Comparison of ENCODE assay signal across 18 cellular contexts in the genomic region with DNA sequence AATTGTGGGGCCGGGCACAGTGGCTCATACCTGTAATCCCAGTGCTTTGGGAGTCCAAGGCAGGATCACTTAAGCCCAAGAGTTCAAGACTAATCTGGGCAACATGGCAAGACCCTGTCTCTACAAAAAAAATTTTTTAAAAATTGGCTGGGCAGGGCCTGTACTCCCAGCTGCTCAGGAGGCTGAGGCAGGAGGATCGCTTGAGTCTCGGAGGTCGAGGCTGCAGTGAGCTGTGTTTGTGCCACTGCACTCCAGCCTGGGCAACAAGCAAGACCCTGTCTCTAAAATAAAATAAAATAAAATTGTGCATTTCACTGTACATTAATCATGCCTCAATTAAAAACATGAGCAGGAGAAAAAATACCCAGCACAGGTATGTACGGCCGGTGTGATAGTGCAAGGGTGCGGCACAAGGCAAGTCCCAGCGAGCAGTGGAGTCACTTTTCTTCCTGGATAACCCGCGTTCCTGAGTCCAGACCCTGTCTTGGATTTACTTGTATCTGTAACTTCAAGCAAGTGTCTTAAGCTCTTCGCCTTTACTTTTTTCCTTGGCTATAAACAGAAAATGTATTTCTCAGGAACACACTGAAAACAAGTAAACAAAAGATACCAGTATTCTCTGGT. TPM values are rescaled to one million over a fixed set of nuclear protein-coding genes. Genes with fewer than 3 reads are reported as not detected.
DNase-seq lines count a peak whose midpoint lies in the region; ATAC-seq, FAIRE-seq and TF ChIP-seq lines count a peak whose summit lies in the region.
"Had no signal": no experiment of that assay in that cellular context is flagged by ENCODE, and none has a peak within 500 bp of the region (broad histone marks: within the 10 kb centered on the region; RNA-seq: fewer than 3 reads in every experiment).

No MANE protein-coding gene starts in this region.

- ATAC-seq in body of pancreas (no peak), HepG2 (no peak), gastrocnemius medialis (no peak)
- ATAC-seq: activated CD4-positive, alpha-beta T cell treated with anti-CD3 and anti-CD28 coated beads for 36 hours; right cardiac atrium; stimulated activated naive CD8-positive, alpha-beta T cell treated with anti-CD3 and anti-CD28 coated beads, Interleukin-15, Interleukin-2, amounts not matched to agents 100 U/mL and 50 U/mL, for 24 hours had no signal

- H3K27me3 ChIP-seq in AG04450 (ENCODE audit: control insufficient read depth, insufficient read depth, low read length): no peaks in the 10 kb centered on the region
- no peaks in the 10 kb centered on the region for H3K27me3 ChIP-seq in body of pancreas
- no peaks in the 10 kb centered on the region for H3K27me3 ChIP-seq in HepG2 (ENCODE audit: control insufficient read depth in 1 of 2, insufficient read depth in 2 of 2, low read length in 2 of 2)
- no peaks in the 10 kb centered on the region for H3K27me3 ChIP-seq in gastrocnemius medialis

- H3K4me2 ChIP-seq in HepG2 (ENCODE audit: low read depth, low read length): peak overlapping the region; percentile 73

- H2AFZ ChIP-seq in HepG2 (ENCODE audit: low read length): no peak overlapping the region
- H2AFZ ChIP-seq: GM23248 had no signal

- no peak for TF ChIP-seq EP300 in HepG2 (IDR thresholded peaks at IDR 0.05; ENCODE audit: low read depth in 2 of 2, low read length in 2 of 2)
- no peak for TF ChIP-seq EP300 in HepG2 (CRISPR knock-in tag; IDR thresholded peaks at IDR 0.05; ENCODE audit: borderline replicate concordance)

- peaks cover 78% of the 10 kb centered on the region for H3K79me2 ChIP-seq in HepG2 (ENCODE audit: insufficient read depth, low read length)

- H3K27ac ChIP-seq in AG04450 (ENCODE audit: low read depth, low read length) (peak overlapping the region; percentile 47), body of pancreas (peak overlapping the region; percentile 69 to 84 (median 76)), HepG2 (ENCODE audit: extremely low read length, insufficient read depth, low read length) (peak overlapping the region; percentile 81), gastrocnemius medialis (peak overlapping the region; percentile 14 to 83 (median 58))

- intact Hi-C loops in body of pancreas (cut with DNase I) (no loop called here), HepG2 (cut with micrococcal nuclease; ENCODE audit: unreplicated experiment) (no loop called here), gastrocnemius medialis (cut with DNase I; ENCODE audit: low total_unique reads) (no loop called here), lower leg skin (cut with DNase I; ENCODE audit: low total_unique reads) (no loop called here)

- TSS peak; percentile 29 for BruUV-seq in HepG2 (replicated peaks; lab: Mats Ljungman, UMichigan)

- WGBS in body of pancreas, 2 donors: 91 to 92% methylated on average over 11 of the region's 11 CpGs
- WGBS in HepG2 (ENCODE audit: low lambda C conversion rate): 88% methylated on average over 11 of the region's 11 CpGs
- WGBS in lower leg skin, 2 donors: 68 to 73% methylated on average over 11 of the region's 11 CpGs

- no peak for TF ChIP-seq RAD21 in HepG2 (CRISPR knock-in tag; IDR thresholded peaks at IDR 0.05)

- H3K36me3 ChIP-seq in body of pancreas (replicated peaks in 1 of 2; ENCODE audit: insufficient read depth in 1 of 2, low read depth in 2 of 2) (no peaks in the 10 kb centered on the region), HepG2 (replicated peaks in 1 of 2; ENCODE audit: control insufficient read depth in 1 of 2, insufficient read depth in 2 of 2, low read length in 2 of 2) (peaks cover 4 to 17% of the 10 kb centered on the region in 2 experiments; a peak in 4 of 5 replicates), gastrocnemius medialis (peaks cover 0 to 7% of the 10 kb centered on the region in 2 donors)

- peaks cover 10% of the 10 kb centered on the region; the same call in 1 of the 2 replicates for H4K20me1 ChIP-seq in HepG2 (ENCODE audit: insufficient read depth, low read length)

- no peak for DNase-seq in AG04450 (ENCODE audit: low read depth, low spot score)
- DNase-seq in body of pancreas: no peak
- DNase-seq in HepG2 (ENCODE audit: low spot score): no peak
- DNase-seq in gastrocnemius medialis: no peak
- no peak for DNase-seq in lower leg skin (ENCODE audit: low spot score in 2 of 2)
- DNase-seq in retina: no peak
- DNase-seq in GM12892 (ENCODE audit: insufficient read length): no peak
- DNase-seq in SK-N-DZ (ENCODE audit: low spot score): no peak
- DNase-seq: activated CD4-positive, alpha-beta T cell treated with anti-CD3 and anti-CD28 coated beads for 36 hours; effector CD4-positive, alpha-beta T cell; immature natural killer cell; naive B cell; NCI-H1417 treated with DMSO at 0.1 percent for 48 hours; NCI-H226; right cardiac atrium; stimulated activated naive CD8-positive, alpha-beta T cell treated with anti-CD3 and anti-CD28 coated beads, Interleukin-15, Interleukin-2, amounts not matched to agents 100 U/mL and 50 U/mL, for 24 hours had no signal

- H3K4me1 ChIP-seq in body of pancreas: peaks cover 76% of the 10 kb centered on the region
- peaks cover 93% of the 10 kb centered on the region for H3K4me1 ChIP-seq in HepG2 (ENCODE audit: insufficient read depth, low read length)
- H3K4me1 ChIP-seq in gastrocnemius medialis: peaks cover 47 to 62% of the 10 kb centered on the region in 2 donors

- FAIRE-seq in HepG2 (lab: Jason Lieb, UNC) (no peak), GM12892 (lab: Jason Lieb, UNC) (no peak)
- FAIRE-seq: GM18507 had no signal

- CTCF ChIA-PET in AG04450 (lab: Charles Lee) (no interaction called here), HepG2 (lab: Yijun Ruan, JAX; ENCODE audit: low intra/inter-chr PET ratio, low total read pairs) (no interaction called here)

- no peak for TF ChIP-seq CTCF in AG04450 (IDR thresholded peaks at IDR 0.05; ENCODE audit: low read depth, low read length)
- no peak for TF ChIP-seq CTCF in body of pancreas (IDR thresholded peaks at IDR 0.05)
- no peak for TF ChIP-seq CTCF in HepG2 (CRISPR knock-in tag; IDR thresholded peaks at IDR 0.05)
- TF ChIP-seq CTCF in gastrocnemius medialis (IDR thresholded peaks at IDR 0.05 in 4 of 5, conservative IDR thresholded peaks at IDR 0.05 in 1 of 5): no peak
- no peak for TF ChIP-seq CTCF in lower leg skin (IDR thresholded peaks at IDR 0.05)

- H3K4me3 ChIP-seq in AG04450 (ENCODE audit: low read depth, low read length) (no peak overlapping the region), body of pancreas (no peak overlapping the region), HepG2 (replicated peaks in 1 of 3; ENCODE audit: insufficient read depth in 1 of 3, low read depth in 2 of 3, low read length in 3 of 3) (peak overlapping the region in 2 of 3 experiments; percentile 24 to 59; a peak in 3 of 6 replicates), gastrocnemius medialis (no peak overlapping the region), lower leg skin (ENCODE audit: low read depth, poor library complexity, severe bottlenecking) (no peak overlapping the region)
- H3K4me3 ChIP-seq: GM23248 had no signal

- POLR2A ChIA-PET in AG04450 (lab: Yijun Ruan, JAX): no interaction called here
- POLR2A ChIA-PET in HepG2 (lab: Yijun Ruan, JAX): interaction anchor here (0.6 to 4.9 kb wide), 5 partner anchors 12 to 27 kb away, joined by 3 to 42 read pairs (median 6); partner anchors contain the start of genes KIAA0513 and ZDHHC7

- H3K9me3 ChIP-seq in AG04450 (ENCODE audit: control insufficient read depth, insufficient read depth, low read length) (no peaks in the 10 kb centered on the region; the same call in 1 of the 2 replicates), body of pancreas (no peaks in the 10 kb centered on the region), HepG2 (ENCODE audit: low read length) (no peaks in the 10 kb centered on the region), gastrocnemius medialis (no peaks in the 10 kb centered on the region)

- TF ChIP-seq POLR2A in body of pancreas (IDR thresholded peaks at IDR 0.05): no peak
- TF ChIP-seq POLR2A in HepG2 (IDR thresholded peaks at IDR 0.05; ENCODE audit: insufficient read depth in 1 of 2, low read depth in 2 of 2, low read length in 2 of 2): no peak
- no peak for TF ChIP-seq POLR2A in gastrocnemius medialis (IDR thresholded peaks at IDR 0.05)
- TF ChIP-seq POLR2A in lower leg skin (IDR thresholded peaks at IDR 0.05): no peak
- no peak for TF ChIP-seq POLR2A in GM12892 (IDR thresholded peaks at IDR 0.05; ENCODE audit: low read depth, low read length)

- in situ Hi-C loops in HepG2 (cut with HindIII; ENCODE audit: extremely low pct_ligation_motif_present, low pct_unique_long_range_greater_than_20kb): no loop called here
- in situ Hi-C loops in gastrocnemius medialis (cut with MboI; ENCODE audit: low sequenced_read_pairs in 4 of 4): loop anchor here in 1 of 4 donors (25.0 kb wide), 1 partner anchor 488 kb away; the partner anchor contains the start of gene MEAK7

- H3K9ac ChIP-seq in HepG2 (ENCODE audit: insufficient read depth, low read depth, low read length): peak overlapping the region; percentile 61
- H3K9ac ChIP-seq: GM23248 had no signal

RNA-seq across cellular contexts. Expression of gene ZDHHC7, which starts 11.4 kb away (rescaled TPM):
- 136 and 150 TPM in 2 replicates for polyA plus RNA-seq in AG04450 (2011; rRNA removed)
- polyA minus RNA-seq in AG04450 (2011; rRNA and poly(A)+ RNA removed): 117 and 131 TPM in 2 replicates
- 10 to 100 TPM; 17.5 to 39.2 TPM for total RNA-seq in body of pancreas
- 39.6 and 46.8 TPM in 2 replicates for total RNA-seq in HepG2 (2016; rRNA removed; fragmentation: Illumina TruSeq; extraction: Trizol)
- total RNA-seq in HepG2 (2016; cell fraction: cytosol; rRNA removed; fragmentation: Illumina TruSeq; extraction: Trizol; ENCODE audit: low read depth): 7.0 and 8.2 TPM in 2 replicates
- total RNA-seq in HepG2 (2016; cell fraction: insoluble cytoplasmic fraction; rRNA removed; fragmentation: Illumina TruSeq; extraction: Trizol): 36.4 and 48.1 TPM in 2 replicates
- 31.2 and 33.2 TPM in 2 replicates for total RNA-seq in HepG2 (2016; cell fraction: membrane; rRNA removed; fragmentation: Illumina TruSeq; extraction: Trizol)
- total RNA-seq in HepG2 (2016; cell fraction: nucleus; rRNA removed; fragmentation: Illumina TruSeq; extraction: Trizol): 34.5 and 37.8 TPM in 2 replicates
- polyA plus RNA-seq in HepG2 (2011; rRNA removed): 67.6 and 79.2 TPM in 2 replicates
- 96.7 and 128 TPM in 2 replicates for polyA plus RNA-seq in HepG2 (2011; cell fraction: cytosol; rRNA removed)
- polyA plus RNA-seq in HepG2 (2011; cell fraction: nucleus; rRNA removed): 127 and 132 TPM in 2 replicates
- polyA plus RNA-seq in HepG2 (2012): 56.5 and 63.5 TPM in 2 replicates
- polyA plus RNA-seq in HepG2 (2016; cell fraction: cytosol; fragmentation: Illumina TruSeq; extraction: Trizol; ENCODE audit: low read depth): 4.1 and 4.9 TPM in 2 replicates
- polyA plus RNA-seq in HepG2 (2016; cell fraction: insoluble cytoplasmic fraction; fragmentation: Illumina TruSeq; extraction: Trizol; ENCODE audit: low read depth): 35.0 and 37.7 TPM in 2 replicates
- 18.0 and 19.5 TPM in 2 replicates for polyA plus RNA-seq in HepG2 (2016; cell fraction: membrane; fragmentation: Illumina TruSeq; extraction: Trizol; ENCODE audit: low read depth)
- 57.2 and 68.7 TPM in 2 replicates for polyA plus RNA-seq in HepG2 (2016; cell fraction: nucleus; fragmentation: Illumina TruSeq; extraction: Trizol; ENCODE audit: insufficient read depth, low read depth)
- polyA minus RNA-seq in HepG2 (2011; rRNA and poly(A)+ RNA removed; ENCODE audit: low replicate concordance): 49.1 and 145 TPM in 2 replicates
- polyA minus RNA-seq in HepG2 (2011; cell fraction: cytosol; rRNA and poly(A)+ RNA removed): 43.3 and 54.9 TPM in 2 replicates
- 53.7 and 58.9 TPM in 2 replicates for polyA minus RNA-seq in HepG2 (2011; cell fraction: nucleus; rRNA and poly(A)+ RNA removed)
- total RNA-seq in gastrocnemius medialis: 10 to 100 TPM; 55.0 to 93.5 (median 68.4) TPM
- total RNA-seq in lower leg skin: 10 to 100 TPM; 39.7 to 56.5 (median 47.3) TPM
- polyA plus RNA-seq in GM12892 (2012; ENCODE audit: missing spikeins): 18.7 TPM
- polyA plus RNA-seq in SK-N-DZ (2014; cell fraction: cytosol; rRNA removed): 39.0 and 53.6 TPM in 2 replicates
- 35.6 and 39.4 TPM in 2 replicates for polyA plus RNA-seq in SK-N-DZ (2014; cell fraction: nucleus; rRNA removed)

RNA-seq across cellular contexts. Expression of gene KIAA0513, which starts 27.6 kb away (rescaled TPM):
- 10.0 and 10.1 TPM in 2 replicates for polyA plus RNA-seq in AG04450 (2011; rRNA removed)
- 26.9 and 30.0 TPM in 2 replicates for polyA minus RNA-seq in AG04450 (2011; rRNA and poly(A)+ RNA removed)
- total RNA-seq in body of pancreas: 10 to 100 TPM; 23.1 to 71.9 TPM
- 1.5 and 1.8 TPM in 2 replicates for total RNA-seq in HepG2 (2016; rRNA removed; fragmentation: Illumina TruSeq; extraction: Trizol)
- 0.62 and 0.91 TPM in 2 replicates for total RNA-seq in HepG2 (2016; cell fraction: cytosol; rRNA removed; fragmentation: Illumina TruSeq; extraction: Trizol; ENCODE audit: low read depth)
- total RNA-seq in HepG2 (2016; cell fraction: insoluble cytoplasmic fraction; rRNA removed; fragmentation: Illumina TruSeq; extraction: Trizol): 1.5 and 1.7 TPM in 2 replicates
- total RNA-seq in HepG2 (2016; cell fraction: membrane; rRNA removed; fragmentation: Illumina TruSeq; extraction: Trizol): 0.99 and 1.1 TPM in 2 replicates
- total RNA-seq in HepG2 (2016; cell fraction: nucleus; rRNA removed; fragmentation: Illumina TruSeq; extraction: Trizol): 0.75 and 1.6 TPM in 2 replicates
- polyA plus RNA-seq in HepG2 (2011; rRNA removed): 1.8 and 2.4 TPM in 2 replicates
- polyA plus RNA-seq in HepG2 (2011; cell fraction: cytosol; rRNA removed): 1.6 and 2.3 TPM in 2 replicates
- 6.1 and 6.2 TPM in 2 replicates for polyA plus RNA-seq in HepG2 (2011; cell fraction: nucleus; rRNA removed)
- 1.6 and 2.5 TPM in 2 replicates for polyA plus RNA-seq in HepG2 (2012)
- polyA plus RNA-seq in HepG2 (2016; cell fraction: cytosol; fragmentation: Illumina TruSeq; extraction: Trizol; ENCODE audit: low read depth): 0.47 and 1.2 TPM in 2 replicates
- polyA plus RNA-seq in HepG2 (2016; cell fraction: insoluble cytoplasmic fraction; fragmentation: Illumina TruSeq; extraction: Trizol; ENCODE audit: low read depth): 1.3 and 1.5 TPM in 2 replicates
- polyA plus RNA-seq in HepG2 (2016; cell fraction: membrane; fragmentation: Illumina TruSeq; extraction: Trizol; ENCODE audit: low read depth): 0.90 and 1.2 TPM in 2 replicates
- 1.4 and 2.0 TPM in 2 replicates for polyA plus RNA-seq in HepG2 (2016; cell fraction: nucleus; fragmentation: Illumina TruSeq; extraction: Trizol; ENCODE audit: insufficient read depth, low read depth)
- 1.2 and 3.4 TPM in 2 replicates for polyA minus RNA-seq in HepG2 (2011; rRNA and poly(A)+ RNA removed; ENCODE audit: low replicate concordance)
- polyA minus RNA-seq in HepG2 (2011; cell fraction: cytosol; rRNA and poly(A)+ RNA removed): 0.99 and 1.8 TPM in 2 replicates
- polyA minus RNA-seq in HepG2 (2011; cell fraction: nucleus; rRNA and poly(A)+ RNA removed): 3.6 and 5.5 TPM in 2 replicates
- total RNA-seq in gastrocnemius medialis: 10 to 100 TPM in 3 of 4 donors, 1 to 10 TPM in 1; 8.2 to 22.4 (median 21.4) TPM
- 10 to 100 TPM; 37.5 to 48.1 (median 39.2) TPM for total RNA-seq in lower leg skin
- polyA plus RNA-seq in GM12892 (2012; ENCODE audit: missing spikeins): 3.1 TPM
- 2.2 and 2.8 TPM in 2 replicates for polyA plus RNA-seq in SK-N-DZ (2014; cell fraction: cytosol; rRNA removed)
- polyA plus RNA-seq in SK-N-DZ (2014; cell fraction: nucleus; rRNA removed): 0.80 and 1.2 TPM in 2 replicates

Comparison
In these comparisons a context has a peak if more than half of its experiments do, and no peak if none do; other contexts are left out.
1. H3K4me3 ChIP-seq: peak in HepG2 (2 of 3); none in AG04450 (single experiment), body of pancreas (0 of 2), gastrocnemius medialis (0 of 4) and lower leg skin (single experiment).
2. Peak in every context shown above with its lines, with median percentiles within 50 percentile points of each other: H3K27ac ChIP-seq.